Comparison of ENCODE assay signal across 8 cellular contexts in genomic region chr14:65961004-65961403, GRCh38.
DNase-seq lines count a peak whose midpoint lies in the region; ATAC-seq and TF ChIP-seq lines count a peak whose summit lies in the region.

No MANE protein-coding gene starts in this region.

- H3K27me3 Mint-ChIP-seq in osteocyte (ENCODE audit: unreplicated experiment) = no peaks in the 10 kb centered on the region

- no peak overlapping the region for H3K4me3 ChIP-seq in BE2C (ENCODE audit: low read depth, low read length)

- H3K27ac Mint-ChIP-seq in osteocyte (ENCODE audit: unreplicated experiment) = no peak overlapping the region

- ATAC-seq in GM19463 (IDR thresholded peaks at IDR 0.05; ENCODE audit: unreplicated experiment) (peak; percentile 43), esophagus mucosa (peak; percentile 79), HG02610 (IDR thresholded peaks at IDR 0.05; ENCODE audit: unreplicated experiment) (no peak), HG03039 (IDR thresholded peaks at IDR 0.05; ENCODE audit: unreplicated experiment) (no peak)

- H3K4me3 Mint-ChIP-seq in osteocyte (ENCODE audit: unreplicated experiment) = no peak overlapping the region

- peaks cover 10% of the 10 kb centered on the region for H3K27me3 ChIP-seq in BE2C

- no peaks in the 10 kb centered on the region for H3K4me1 Mint-ChIP-seq in osteocyte (ENCODE audit: unreplicated experiment)

- no peaks in the 10 kb centered on the region for H3K4me1 ChIP-seq in BE2C

- no peaks in the 10 kb centered on the region for H3K36me3 ChIP-seq in BE2C

- H3K9me3 ChIP-seq in BE2C = no peaks in the 10 kb centered on the region

- no peaks in the 10 kb centered on the region for H3K36me3 Mint-ChIP-seq in osteocyte (ENCODE audit: unreplicated experiment)

- peak; percentile 68 for DNase-seq in BE2C
- peak; percentile 8 to 34 for DNase-seq in NCI-H1930 (lab: John Stamatoyannopoulos, UW)
- DNase-seq in activated CD8-positive, alpha-beta memory T cell treated with anti-CD3 and anti-CD28 coated beads for 1 hour (ENCODE audit: extremely low read depth in 1 of 2, low read depth in 1 of 2) = peak; percentile 29 to 41
- DNase-seq in osteocyte (ENCODE audit: extremely low spot score, unreplicated experiment) = no peak

- peak; percentile 79 for TF ChIP-seq CTCF in BE2C (IDR thresholded peaks at IDR 0.05; ENCODE audit: low read depth, low read length)
- peak; percentile 31 for TF ChIP-seq CTCF in osteocyte (IDR thresholded peaks at IDR 0.05)

- H3K9me3 Mint-ChIP-seq in osteocyte (ENCODE audit: unreplicated experiment) = no peaks in the 10 kb centered on the region

Comparison
In these comparisons a context has a peak if more than half of its experiments do, and no peak if none do; other contexts are left out.
1. ATAC-seq: peak in GM19463 (single experiment) and esophagus mucosa (single experiment); none in HG02610 (single experiment) and HG03039 (single experiment).